In genomic region chr21:41183575-41183974, GRCh38 we compare ENCODE assay signal across 21 cellular contexts.
"Had no signal": no experiment of that assay in that cellular context is flagged by ENCODE, and none has a peak within 500 bp of the region (broad histone marks: within the 10 kb centered on the region; RNA-seq: fewer than 3 reads in every experiment).

No MANE protein-coding gene starts in this region.

- H3K4me2 ChIP-seq: smooth muscle cell had no signal

- ATAC-seq: activated T-cell treated with anti-CD3 and anti-CD28 coated beads, Interleukin-2, amount 50 U/mL, for 72 hours; left lobe of liver; natural killer cell treated with Interleukin-12 subunit alpha and Interleukin-12 subunit beta and Interleukin-15 and Interleukin-18, amount 100 ng/mL, for 72 hours; sciatic nerve; stimulated activated memory B cell treated with anti-CD40 and anti-IgM and Interleukin-4, amounts not matched to agents 10 μg/mL and 1 μg/mL and 100 μg/mL, for 72 hours; T-helper 17 cell had no signal

- DNase-seq: activated CD4-positive, alpha-beta T cell treated with anti-CD3 and anti-CD28 coated beads for 4 hours; activated CD4-positive, alpha-beta T cell treated with anti-CD3 and anti-CD28 coated beads, Interleukin-2, amount 50 U/mL, for 48 hours; activated CD4-positive, CD25-positive, alpha-beta regulatory T cell; activated effector memory CD4-positive, alpha-beta T cell treated with Interleukin-2 at 50 U/mL for 16 hours; activated naive CD4-positive, alpha-beta T cell treated with anti-CD3 and anti-CD28 coated beads for 36 hours; activated naive CD8-positive, alpha-beta T cell treated with anti-CD3 and anti-CD28 coated beads, Interleukin-2, amount 10 ng/mL, durations not matched to agents 7 days and 5 days; activated T-cell treated with anti-CD3 and anti-CD28 coated beads, Interleukin-2, amount 50 U/mL, for 72 hours; amniotic stem cell; cerebellar nuclear complex; esophagus squamous epithelium; heart left ventricle; stimulated activated CD4-positive, alpha-beta T cell treated with anti-CD3 and anti-CD28 coated beads, Interleukin-15, amount 100 ng/mL, for 24 hours; stomach; T-helper 17 cell; transverse colon had no signal

- H3K27ac ChIP-seq: coronary artery, esophagus squamous epithelium, heart left ventricle, stomach, transverse colon had no signal

- H3K36me3 ChIP-seq: esophagus squamous epithelium, heart left ventricle, stomach, transverse colon had no signal

- H3K4me3 ChIP-seq: coronary artery, esophagus squamous epithelium, heart left ventricle, smooth muscle cell, stomach, transverse colon had no signal

- H3K9me3 ChIP-seq: esophagus squamous epithelium, transverse colon had no signal

- H3K27me3 ChIP-seq: esophagus squamous epithelium, heart left ventricle, stomach, transverse colon had no signal
